ENCODE assay signal across 31 cellular contexts in genomic region chr2:133668547-133668946, GRCh38.
DNase-seq lines count a peak whose midpoint lies in the region; ATAC-seq and TF ChIP-seq lines count a peak whose summit lies in the region.
"Had no signal": no experiment of that assay in that cellular context is flagged by ENCODE, and none has a peak within 500 bp of the region (broad histone marks: within the 10 kb centered on the region; RNA-seq: fewer than 3 reads in every experiment).

No MANE protein-coding gene starts in this region.

- TF ChIP-seq CTCF in HEK293 (tag by site-specific recombination; IDR thresholded peaks at IDR 0.05): no peak
- TF ChIP-seq CTCF in neural crest cell (conservative IDR thresholded peaks at IDR 0.05): no peak

- no peaks in the 10 kb centered on the region for H3K36me3 ChIP-seq in HEK293 (ENCODE audit: control insufficient read depth in 2 of 2, insufficient read depth in 1 of 2, low read length in 2 of 2)
- H3K36me3 ChIP-seq: BE2C, BLaER1 had no signal

- POLR2A ChIA-PET in HEK293 (lab: Yijun Ruan, JAX): no interaction called here

- CTCF ChIA-PET in HEK293 (lab: Yijun Ruan, JAX): interaction anchor here (0.7 kb wide), 1 partner anchor 97 kb away, joined by 3 read pairs; no protein-coding TSS in a partner anchor

- H3K4me1 ChIP-seq in HEK293 (ENCODE audit: control insufficient read depth, insufficient read depth, low read length): peaks cover under 1% of the 10 kb centered on the region; the same call in 1 of the 2 replicates
- H3K4me1 ChIP-seq: BE2C, BLaER1, Caco-2 had no signal

- peaks cover 16% of the 10 kb centered on the region for H3K4me1 Mint-ChIP-seq in neural crest cell
- H3K4me1 Mint-ChIP-seq: B cell; CD14-positive monocyte; CD4-positive, alpha-beta memory T cell; CD4-positive, CD25-positive, alpha-beta regulatory T cell; CD8-positive, alpha-beta memory T cell had no signal

- peaks cover 37% of the 10 kb centered on the region for H3K36me3 Mint-ChIP-seq in neural crest cell (ENCODE audit: low read depth)
- H3K36me3 Mint-ChIP-seq: CD14-positive monocyte; CD4-positive, alpha-beta memory T cell; CD4-positive, CD25-positive, alpha-beta regulatory T cell; CD8-positive, alpha-beta memory T cell; CD8-positive, alpha-beta T cell had no signal

- no peaks in the 10 kb centered on the region for H3K9me3 ChIP-seq in HEK293 (ENCODE audit: control insufficient read depth, insufficient read depth, low read depth, low read length)
- H3K9me3 ChIP-seq: BE2C had no signal

- DNase-seq in neural crest cell (ENCODE audit: low read depth, low spot score): no peak
- no peak for DNase-seq in stimulated activated CD4-positive, alpha-beta T cell treated with anti-CD3 and anti-CD28 coated beads, Interleukin-4, amount 100 ng/mL, for 1 hour
- DNase-seq: 8988T; ACHN; AML-193; BE2C; C1 segment of cervical spinal cord; Caco-2; Calu3; CD4-positive, alpha-beta memory T cell; CD4-positive, alpha-beta T cell; CD4-positive, CD25-positive, alpha-beta regulatory T cell; CD8-positive, alpha-beta memory T cell; CD8-positive, alpha-beta T cell; COR-L47; DMS 273 treated with DMSO at 0.1 percent for 48 hours; DMS153; DMS53; DMS79; DMS79 treated with DMSO at 0.1 percent for 48 hours; DND-41; EL had no signal

- peak overlapping the region; percentile 5 for H3K4me3 Mint-ChIP-seq in neural crest cell
- H3K4me3 Mint-ChIP-seq: B cell; CD14-positive monocyte; CD4-positive, alpha-beta memory T cell; CD4-positive, alpha-beta T cell; CD4-positive, CD25-positive, alpha-beta regulatory T cell; CD8-positive, alpha-beta memory T cell; CD8-positive, alpha-beta T cell had no signal

- H3K27ac Mint-ChIP-seq in neural crest cell (ENCODE audit: unreplicated experiment): no peak overlapping the region
- H3K27ac Mint-ChIP-seq: B cell; CD14-positive monocyte; CD4-positive, alpha-beta memory T cell; CD4-positive, alpha-beta T cell; CD4-positive, CD25-positive, alpha-beta regulatory T cell; CD8-positive, alpha-beta memory T cell; CD8-positive, alpha-beta T cell had no signal

- no peak overlapping the region for H3K27ac ChIP-seq in HEK293 (ENCODE audit: extremely low read depth, low read depth, low read length)
- H3K27ac ChIP-seq: 22Rv1; A549; BLaER1; BLaER1 treated with 17β-estradiol and CSF1 and Interleukin-3, amounts not matched to agents 10 nM and 100 nM; C4-2B had no signal

- no peak for ATAC-seq in GM21528 (IDR thresholded peaks at IDR 0.05; ENCODE audit: low FRiP score, unreplicated experiment)
- ATAC-seq: A549; CD8-positive, alpha-beta T cell had no signal

- no peaks in the 10 kb centered on the region for H3K27me3 Mint-ChIP-seq in neural crest cell (ENCODE audit: low read depth)
- H3K27me3 Mint-ChIP-seq: CD4-positive, alpha-beta memory T cell; CD8-positive, alpha-beta memory T cell had no signal

- no peak overlapping the region for H3K4me3 ChIP-seq in HEK293 (ENCODE audit: low read depth, low read length)
- H3K4me3 ChIP-seq: A549; BLaER1; BLaER1 treated with 17β-estradiol and CSF1 and Interleukin-3, amounts not matched to agents 10 nM and 100 nM had no signal

- H3K9me3 Mint-ChIP-seq in neural crest cell: peaks cover 19% of the 10 kb centered on the region

TF ChIP-seq in HEK293, 187 proteins besides CTCF, POLR2A, EP300 and RAD21:
- TF ChIP-seq ZNF148 (tag by site-specific recombination; IDR thresholded peaks at IDR 0.05; ENCODE audit: borderline replicate concordance) (no peak), ZNF416 (tag by site-specific recombination; IDR thresholded peaks at IDR 0.05) (no peak), ZNF560 (tag by site-specific recombination; IDR thresholded peaks at IDR 0.05; ENCODE audit: borderline replicate concordance) (no peak), ZNF558 (tag by site-specific recombination; IDR thresholded peaks at IDR 0.05) (peak; percentile 99), MZF1 (tag by site-specific recombination; IDR thresholded peaks at IDR 0.05; ENCODE audit: borderline replicate concordance) (no peak), ZBTB17 (tag by site-specific recombination; IDR thresholded peaks at IDR 0.05) (no peak)
